In the genomic region with DNA sequence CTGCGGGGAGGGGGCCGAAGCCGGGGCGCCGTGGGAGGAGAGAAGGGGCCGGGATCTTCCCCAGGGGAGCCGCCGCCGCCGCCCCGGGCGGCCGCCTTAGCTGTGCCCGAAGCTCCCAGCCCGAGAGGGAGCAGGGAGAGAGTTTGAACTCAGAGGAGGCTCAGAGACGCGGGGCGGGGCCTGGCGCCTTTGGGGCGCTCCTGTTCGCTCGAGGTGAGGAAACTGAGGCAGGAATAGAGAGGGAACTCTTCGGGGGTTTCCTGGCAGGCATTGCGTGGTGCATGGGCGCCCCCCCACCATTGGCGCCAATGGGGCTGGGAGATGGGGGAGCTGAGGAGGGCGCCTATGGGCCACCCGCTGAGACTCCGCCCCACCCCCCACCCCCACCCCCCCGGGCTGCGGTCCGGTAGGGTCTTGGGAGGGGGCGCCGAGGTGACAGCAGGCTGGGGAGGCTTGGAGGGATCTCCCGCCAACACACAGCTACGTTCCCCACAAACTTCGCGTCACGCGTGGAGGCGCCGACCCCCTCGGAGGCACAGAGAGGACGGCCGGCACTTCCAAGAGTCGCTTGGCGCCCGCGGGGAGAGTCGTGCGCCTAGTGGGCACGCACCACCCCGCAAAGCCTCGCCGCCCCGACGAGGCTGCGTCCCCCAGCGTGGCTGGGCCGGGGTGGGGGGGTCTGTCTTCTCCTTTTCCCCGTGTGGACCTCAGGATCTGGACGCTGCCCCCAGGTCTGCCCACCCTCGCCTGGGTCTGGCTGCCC, we compare ENCODE assay signal across 7 cellular contexts. TPM values are rescaled to one million over a fixed set of nuclear protein-coding genes. Genes with fewer than 3 reads are reported as not detected.
DNase-seq lines count a peak whose midpoint lies in the region; ATAC-seq, FAIRE-seq and TF ChIP-seq lines count a peak whose summit lies in the region.

No MANE protein-coding gene starts in this region.

- peak overlapping the region; percentile 91 for H3K27ac ChIP-seq in GM23248
- H3K27ac ChIP-seq in RWPE1: peak overlapping the region; percentile 99
- H3K27ac ChIP-seq in kidney (ENCODE audit: low read depth in 2 of 2, low read length in 2 of 2): peak overlapping the region; percentile 88 to 92

- H4K20me1 ChIP-seq in GM23248 (ENCODE audit: insufficient read depth): no peaks in the 10 kb centered on the region

- H3K4me1 ChIP-seq in GM23248 (ENCODE audit: insufficient read depth) (peaks cover 14% of the 10 kb centered on the region; the same call in 1 of the 2 replicates), kidney (ENCODE audit: control insufficient read depth in 1 of 2, insufficient read depth in 1 of 2, low read depth in 1 of 2, low read length in 2 of 2) (peaks cover 13 to 34% of the 10 kb centered on the region in 2 donors)

- DNase-seq in GM23248: peak; percentile 68
- DNase-seq in RWPE1 (ENCODE audit: low spot score): peak; percentile 36
- peak; percentile 26 to 33 for DNase-seq in T47D (ENCODE audit: low read depth in 1 of 2, low spot score in 1 of 2)
- DNase-seq in kidney: peak; percentile 92
- peak; percentile 44 for DNase-seq in stimulated activated CD4-positive, alpha-beta T cell treated with anti-CD3 and anti-CD28 coated beads, Interleukin-4, amount 100 ng/mL, for 1 hour

- H3K4me3 ChIP-seq in GM23248 (peak overlapping the region; percentile 98), kidney (ENCODE audit: low read length in 2 of 2) (peak overlapping the region; percentile 68 to 76)

- peaks cover 40% of the 10 kb centered on the region for H3K79me2 ChIP-seq in GM23248 (ENCODE audit: insufficient read depth)

- no peaks in the 10 kb centered on the region for H3K27me3 ChIP-seq in GM23248 (replicated peaks; ENCODE audit: insufficient read depth)

- H2AFZ ChIP-seq in GM23248: peak overlapping the region; percentile 62

- in situ Hi-C loops in GM23248 (cut with MboI): no loop called here
- in situ Hi-C loops in T47D (cut with HindIII; ENCODE audit: low pct_unique_long_range_greater_than_20kb, low sequenced_read_pairs): no loop called here

- H3K9ac ChIP-seq in GM23248 (peak overlapping the region; percentile 99), kidney (ENCODE audit: low read length in 2 of 2) (peak overlapping the region; percentile 85)

- peaks cover 20% of the 10 kb centered on the region for H3F3A ChIP-seq in GM23248 (ENCODE audit: insufficient read depth)

- WGBS in GM23248 (ENCODE audit: low coverage in 1 of 2, low lambda C conversion rate in 2 of 2, missing lambda C conversion rate in 2 of 2), 2 experiments: 0 to 1% methylated on average over 23 to 52 of the region's 63 CpGs

- CTCF ChIA-PET in RWPE1 (lab: Yijun Ruan, JAX): interaction anchor here (0.6 to 0.7 kb wide), 2 partner anchors 53 to 894 kb away, joined by 3 to 4 read pairs; no protein-coding TSS in a partner anchor

- no peak for TF ChIP-seq CTCF in RWPE1 (conservative IDR thresholded peaks at IDR 0.05; ENCODE audit: low read depth)
- no peak for TF ChIP-seq CTCF in kidney (IDR thresholded peaks at IDR 0.05; ENCODE audit: borderline replicate concordance, extremely low read depth, insufficient read depth)

- FAIRE-seq in kidney (lab: Jason Lieb, UNC): no peak

- H3K4me2 ChIP-seq in GM23248 (ENCODE audit: unreplicated experiment): peak overlapping the region; percentile 77

- no peak for ATAC-seq in HG02852 (IDR thresholded peaks at IDR 0.05; ENCODE audit: unreplicated experiment)
- no peak for ATAC-seq in GM21619 (IDR thresholded peaks at IDR 0.05; ENCODE audit: unreplicated experiment)

- 0 out of 2 replicates have a peak, but pooled peaks cover 3% of the 10 kb centered on the region for H3K36me3 ChIP-seq in GM23248 (ENCODE audit: low read depth)
- H3K36me3 ChIP-seq in kidney (ENCODE audit: control insufficient read depth in 1 of 2, insufficient read depth in 2 of 2, low read length in 2 of 2): peaks cover 0 to 13% of the 10 kb centered on the region in 2 donors

- H3K9me3 ChIP-seq in GM23248 (ENCODE audit: low read depth): no peaks in the 10 kb centered on the region
- H3K9me3 ChIP-seq in kidney (ENCODE audit: control insufficient read depth in 1 of 2, low read length in 2 of 2): no peaks in the 10 kb centered on the region

- intact Hi-C loops in kidney (cut with DNase I): no loop called here

- POLR2A ChIA-PET in RWPE1 (lab: Yijun Ruan, JAX; ENCODE audit: low non-redundant PET): no interaction called here

- H3K9me2 ChIP-seq in GM23248 (ENCODE audit: insufficient read depth): no peaks in the 10 kb centered on the region

RNA-seq across cellular contexts. Expression of gene CTDSP1, which starts 0.7 kb away (rescaled TPM):
- total RNA-seq in GM23248 (2014; rRNA removed; shearing (Covaris generic)): 82.7 and 119 TPM in 2 replicates
- 28.5 and 31.0 TPM in 2 replicates for polyA plus RNA-seq in GM23248 (2016; fragmentation: Nextera tagmentation; extraction: Ambion mirVana)
- 196 TPM for total RNA-seq in kidney
- polyA plus RNA-seq in kidney (ENCODE audit: insufficient read depth, low read depth, low replicate concordance): 118 TPM

RNA-seq across cellular contexts. Expression of gene SLC11A1, which starts 18.3 kb away (rescaled TPM):
- not detected in 2 replicates for total RNA-seq in GM23248 (2014; rRNA removed; shearing (Covaris generic))
- polyA plus RNA-seq in GM23248 (2016; fragmentation: Nextera tagmentation; extraction: Ambion mirVana) (0.13 and 0.16 TPM in 2 replicates), kidney (ENCODE audit: insufficient read depth, low read depth, low replicate concordance) (1.2 TPM)
- total RNA-seq in kidney: 37.6 TPM

RNA-seq across cellular contexts. Expression of gene VIL1, which starts 18.6 kb away (rescaled TPM):
- not detected in 2 replicates for total RNA-seq in GM23248 (2014; rRNA removed; shearing (Covaris generic))
- polyA plus RNA-seq in GM23248 (2016; fragmentation: Nextera tagmentation; extraction: Ambion mirVana) (not detected in 2 replicates), kidney (ENCODE audit: insufficient read depth, low read depth, low replicate concordance) (10.5 TPM)
- 9.0 TPM for total RNA-seq in kidney

RNA-seq across cellular contexts. Expression of gene CATIP, which starts 43.7 kb away (rescaled TPM):
- not detected in 2 replicates for total RNA-seq in GM23248 (2014; rRNA removed; shearing (Covaris generic))
- polyA plus RNA-seq in GM23248 (2016; fragmentation: Nextera tagmentation; extraction: Ambion mirVana) (not detected in 2 replicates), kidney (ENCODE audit: insufficient read depth, low read depth, low replicate concordance) (7.6 TPM)
- total RNA-seq in kidney: 6.2 TPM

Comparison
In these comparisons a context has a peak if more than half of its experiments do, and no peak if none do; other contexts are left out.
1. DNase-seq: peak in every context shown above with its lines; median percentile 92 in kidney; 68 in GM23248; 44 in stimulated activated CD4-positive, alpha-beta T cell treated with anti-CD3 and anti-CD28 coated beads, Interleukin-4, amount 100 ng/mL, for 1 hour; 36 in RWPE1; 30 in T47D.
2. RNA of gene SLC11A1, which starts 18.3 kb away (total RNA-seq): 37.6 TPM in kidney (single experiment); not detected in GM23248; every median in the first group is over 10 times any median in the second.
3. RNA of gene VIL1, which starts 18.6 kb away (total RNA-seq): 9.0 TPM in kidney (single experiment); not detected in GM23248; every median in the first group is over 10 times any median in the second.
4. Peak in every context shown above with its lines, with median percentiles within 50 percentile points of each other: H3K27ac ChIP-seq.